In genomic region chr13:110230661-110231347, GRCh38 we compare ENCODE assay signal across 24 cellular contexts.
DNase-seq lines count a peak whose midpoint lies in the region; ATAC-seq and TF ChIP-seq lines count a peak whose summit lies in the region.
"Had no signal": no experiment of that assay in that cellular context is flagged by ENCODE, and none has a peak within 500 bp of the region (broad histone marks: within the 10 kb centered on the region; RNA-seq: fewer than 3 reads in every experiment).

No MANE protein-coding gene starts in this region.

- in situ Hi-C loops in KBM-7 (cut with MboI; ENCODE audit: low pct_unique_long_range_greater_than_20kb, low sequenced_read_pairs): no loop called here

- H3K4me3 Mint-ChIP-seq in activated CD8-positive, alpha-beta memory T cell treated with anti-CD3 and anti-CD28 coated beads, Interleukin-2, amount 10 ng/mL, durations not matched to agents 7 days and 5 days: no peak overlapping the region
- peak overlapping the region; percentile 24 for H3K4me3 Mint-ChIP-seq in endothelial cell (ENCODE audit: unreplicated experiment)
- H3K4me3 Mint-ChIP-seq in activated CD4-positive, alpha-beta memory T cell treated with anti-CD3 and anti-CD28 coated beads for 36 hours: no peak overlapping the region
- H3K4me3 Mint-ChIP-seq: activated B cell treated with CpG ODN at 0.5 μM for 24 hours; activated CD8-positive, alpha-beta T cell treated with anti-CD3 and anti-CD28 coated beads for 36 hours; stimulated activated memory B cell treated with anti-CD40 and anti-IgM and Interleukin-4, amounts not matched to agents 10 μg/mL and 1 μg/mL and 100 μg/mL, for 72 hours; T-helper 2 cell treated with Interferon-gamma antibody and Interleukin-4, amounts not matched to agents 5 μg/mL and 100 μg/mL, for 36 hours had no signal

- peak; percentile 21 for DNase-seq in activated CD8-positive, alpha-beta memory T cell treated with anti-CD3 and anti-CD28 coated beads, Interleukin-2, amount 10 ng/mL, durations not matched to agents 7 days and 5 days
- no peak for DNase-seq in activated CD8-positive, alpha-beta memory T cell treated with anti-CD3 and anti-CD28 coated beads for 24 hours
- no peak for DNase-seq in endothelial cell (ENCODE audit: low spot score)
- DNase-seq in trophoblast cell: peak; percentile 41 to 64
- no peak for DNase-seq in Peyer's patch
- DNase-seq in KBM-7: no peak
- no peak for DNase-seq in activated CD4-positive, alpha-beta memory T cell treated with anti-CD3 and anti-CD28 coated beads for 36 hours
- DNase-seq: activated B cell treated with CpG ODN at 0.5 μM for 24 hours; activated CD8-positive, alpha-beta T cell treated with anti-CD3 and anti-CD28 coated beads for 36 hours; activated gamma-delta T cell treated with Interleukin-2 at 50 U/mL for 16 hours; activated T-cell treated with anti-CD3 and anti-CD28 coated beads, Interleukin-2, amount 50 U/mL, for 1 hour; DMS79 treated with DMSO at 0.1 percent for 48 hours; left lung; midbrain; NCI-H1105; NCI-H2081; NK-92 treated with Interleukin-12 subunit alpha and Interleukin-12 subunit beta, amount 100 ng/mL, for 24 hours; stimulated activated CD4-positive, alpha-beta T cell treated with anti-CD3 and anti-CD28 coated beads, Interleukin-2, amount 100 ng/mL, for 24 hours; testis had no signal

- H3K9ac ChIP-seq in trophoblast cell (ENCODE audit: low read length): no peak overlapping the region

- no peaks in the 10 kb centered on the region for H3K79me2 ChIP-seq in trophoblast cell (ENCODE audit: control insufficient read depth, insufficient read depth, low read length, poor library complexity)

- H4K12ac ChIP-seq in trophoblast cell (ENCODE audit: low read depth, low read length): no peak overlapping the region

- TF ChIP-seq CTCF in endothelial cell (IDR thresholded peaks at IDR 0.05; ENCODE audit: unreplicated experiment) (no peak), Peyer's patch (IDR thresholded peaks at IDR 0.05) (no peak)

- no peak overlapping the region for H4K91ac ChIP-seq in trophoblast cell (ENCODE audit: low read depth, low read length)

- H3K14ac ChIP-seq in trophoblast cell (ENCODE audit: low read length): no peak overlapping the region

- no peak overlapping the region for H2AK5ac ChIP-seq in trophoblast cell (ENCODE audit: low read length)

- TF ChIP-seq POLR2A in Peyer's patch (IDR thresholded peaks at IDR 0.05): no peak

- H3K4me1 Mint-ChIP-seq in activated CD8-positive, alpha-beta memory T cell treated with anti-CD3 and anti-CD28 coated beads, Interleukin-2, amount 10 ng/mL, durations not matched to agents 7 days and 5 days: no peaks in the 10 kb centered on the region
- peaks cover 85% of the 10 kb centered on the region for H3K4me1 Mint-ChIP-seq in endothelial cell (ENCODE audit: unreplicated experiment)
- H3K4me1 Mint-ChIP-seq in activated CD4-positive, alpha-beta memory T cell treated with anti-CD3 and anti-CD28 coated beads for 36 hours (ENCODE audit: low read depth): no peaks in the 10 kb centered on the region
- H3K4me1 Mint-ChIP-seq: activated B cell treated with CpG ODN at 0.5 μM for 24 hours; stimulated activated memory B cell treated with anti-CD40 and anti-IgM and Interleukin-4, amounts not matched to agents 10 μg/mL and 1 μg/mL and 100 μg/mL, for 72 hours had no signal

- no peak overlapping the region for H2BK12ac ChIP-seq in trophoblast cell (ENCODE audit: low read length)

- H3K4me3 ChIP-seq in trophoblast cell (ENCODE audit: low read depth, low read length) (no peak overlapping the region), Peyer's patch (no peak overlapping the region)
- H3K4me3 ChIP-seq: GM12878, left lung, SK-N-MC, testis had no signal

- ATAC-seq in activated CD8-positive, alpha-beta memory T cell treated with anti-CD3 and anti-CD28 coated beads, Interleukin-2, amount 10 ng/mL, durations not matched to agents 7 days and 5 days: no peak
- ATAC-seq in HG03135 (IDR thresholded peaks at IDR 0.05; ENCODE audit: unreplicated experiment): no peak
- ATAC-seq: activated CD8-positive, alpha-beta T cell treated with anti-CD3 and anti-CD28 coated beads for 36 hours; GM12878; left lung; stimulated activated memory B cell treated with anti-CD40 and anti-IgM and Interleukin-4, amounts not matched to agents 10 μg/mL and 1 μg/mL and 100 μg/mL, for 72 hours had no signal

- H3K18ac ChIP-seq in trophoblast cell (ENCODE audit: low read length): no peak overlapping the region

- H3K27me3 Mint-ChIP-seq in activated CD8-positive, alpha-beta memory T cell treated with anti-CD3 and anti-CD28 coated beads, Interleukin-2, amount 10 ng/mL, durations not matched to agents 7 days and 5 days: peaks cover 11% of the 10 kb centered on the region
- H3K27me3 Mint-ChIP-seq in endothelial cell (ENCODE audit: unreplicated experiment): peaks cover 19% of the 10 kb centered on the region
- H3K27me3 Mint-ChIP-seq in activated CD4-positive, alpha-beta memory T cell treated with anti-CD3 and anti-CD28 coated beads for 36 hours: peaks cover 22% of the 10 kb centered on the region

- H3K4me2 ChIP-seq in trophoblast cell (ENCODE audit: low read length): no peak overlapping the region

- POLR2A ChIA-PET in activated CD4-positive, alpha-beta memory T cell treated with anti-CD3 and anti-CD28 coated beads for 36 hours (lab: Charles Lee): no interaction called here

- WGBS in trophoblast cell (ENCODE audit: extremely low coverage, insufficient coverage, insufficient read length): no CpG with 5 or more reads among the region's 18 CpGs

- H3K23ac ChIP-seq in trophoblast cell (ENCODE audit: low read length): no peak overlapping the region

- H2AFZ ChIP-seq in trophoblast cell (ENCODE audit: insufficient read depth, low read length, poor library complexity): no peak overlapping the region

- no peak overlapping the region for H3K4ac ChIP-seq in trophoblast cell (ENCODE audit: low read depth, low read length)

- CTCF ChIA-PET in activated CD8-positive, alpha-beta memory T cell treated with anti-CD3 and anti-CD28 coated beads, Interleukin-2, amount 10 ng/mL, durations not matched to agents 7 days and 5 days (lab: Charles Lee): no interaction called here
- CTCF ChIA-PET in activated CD4-positive, alpha-beta memory T cell treated with anti-CD3 and anti-CD28 coated beads for 36 hours (lab: Charles Lee): interaction anchor here (3.1 kb wide), 1 partner anchor 8 kb away, joined by 9 read pairs; no protein-coding TSS in a partner anchor

- no peak overlapping the region for H2BK5ac ChIP-seq in trophoblast cell (ENCODE audit: low read depth, low read length, poor library complexity)

- peaks cover 5 to 14% of the 10 kb centered on the region in 2 experiments for H3K4me1 ChIP-seq in trophoblast cell (ENCODE audit: control insufficient read depth in 1 of 2, insufficient read depth in 2 of 2, low read length in 2 of 2)
- H3K4me1 ChIP-seq in Peyer's patch: peaks cover 0 to 4% (median 0%) of the 10 kb centered on the region in 4 donors

- H3K9me3 ChIP-seq in trophoblast cell (ENCODE audit: insufficient read depth, low read depth, low read length) (no peaks in the 10 kb centered on the region), Peyer's patch (no peaks in the 10 kb centered on the region)
- H3K9me3 ChIP-seq: left lung, testis had no signal

- H3K27me3 ChIP-seq in trophoblast cell (ENCODE audit: insufficient read depth, low read length): no peaks in the 10 kb centered on the region
- H3K27me3 ChIP-seq in Peyer's patch: no peaks in the 10 kb centered on the region
- H3K27me3 ChIP-seq: left lung, testis had no signal

- H3K36me3 ChIP-seq in trophoblast cell (ENCODE audit: control insufficient read depth in 1 of 2, insufficient read depth in 2 of 2, low read length in 2 of 2) (peaks cover 5 to 7% of the 10 kb centered on the region in 2 experiments), Peyer's patch (no peaks in the 10 kb centered on the region)
- H3K36me3 ChIP-seq: left lung had no signal

- no peaks in the 10 kb centered on the region for H3K9me3 Mint-ChIP-seq in activated CD8-positive, alpha-beta memory T cell treated with anti-CD3 and anti-CD28 coated beads, Interleukin-2, amount 10 ng/mL, durations not matched to agents 7 days and 5 days (ENCODE audit: low read depth)
- no peaks in the 10 kb centered on the region for H3K9me3 Mint-ChIP-seq in endothelial cell (ENCODE audit: unreplicated experiment)
- H3K9me3 Mint-ChIP-seq in activated CD4-positive, alpha-beta memory T cell treated with anti-CD3 and anti-CD28 coated beads for 36 hours: no peaks in the 10 kb centered on the region
- H3K9me3 Mint-ChIP-seq: activated B cell treated with CpG ODN at 0.5 μM for 24 hours; activated CD8-positive, alpha-beta T cell treated with anti-CD3 and anti-CD28 coated beads for 36 hours; stimulated activated memory B cell treated with anti-CD40 and anti-IgM and Interleukin-4, amounts not matched to agents 10 μg/mL and 1 μg/mL and 100 μg/mL, for 72 hours; T-helper 2 cell treated with Interferon-gamma antibody and Interleukin-4, amounts not matched to agents 5 μg/mL and 100 μg/mL, for 36 hours had no signal

- intact Hi-C loops in activated CD4-positive, alpha-beta memory T cell treated with anti-CD3 and anti-CD28 coated beads for 36 hours (cut with micrococcal nuclease): no loop called here

- no peaks in the 10 kb centered on the region for H3K79me1 ChIP-seq in trophoblast cell (ENCODE audit: low read length)

- no peak overlapping the region for H2BK120ac ChIP-seq in trophoblast cell (ENCODE audit: insufficient read depth, low read length, poor library complexity)

- no peak overlapping the region for H4K8ac ChIP-seq in trophoblast cell (ENCODE audit: low read depth, low read length)

- H3K27ac ChIP-seq in trophoblast cell (ENCODE audit: low read depth, low read length) (no peak overlapping the region), Peyer's patch (peak overlapping the region in 1 of 4 donors; percentile 18)
- H3K27ac ChIP-seq: SK-N-MC, testis had no signal

- H3K36me3 Mint-ChIP-seq in activated CD8-positive, alpha-beta memory T cell treated with anti-CD3 and anti-CD28 coated beads, Interleukin-2, amount 10 ng/mL, durations not matched to agents 7 days and 5 days: no peaks in the 10 kb centered on the region
- peaks cover 58% of the 10 kb centered on the region for H3K36me3 Mint-ChIP-seq in endothelial cell (ENCODE audit: low read depth, unreplicated experiment)
- no peaks in the 10 kb centered on the region for H3K36me3 Mint-ChIP-seq in activated CD4-positive, alpha-beta memory T cell treated with anti-CD3 and anti-CD28 coated beads for 36 hours
- H3K36me3 Mint-ChIP-seq: stimulated activated memory B cell treated with anti-CD40 and anti-IgM and Interleukin-4, amounts not matched to agents 10 μg/mL and 1 μg/mL and 100 μg/mL, for 72 hours had no signal

- H3K27ac Mint-ChIP-seq in activated CD8-positive, alpha-beta memory T cell treated with anti-CD3 and anti-CD28 coated beads, Interleukin-2, amount 10 ng/mL, durations not matched to agents 7 days and 5 days: no peak overlapping the region
- H3K27ac Mint-ChIP-seq in endothelial cell (ENCODE audit: unreplicated experiment): peak overlapping the region; percentile 91
- H3K27ac Mint-ChIP-seq in activated CD4-positive, alpha-beta memory T cell treated with anti-CD3 and anti-CD28 coated beads for 36 hours: no peak overlapping the region
- H3K27ac Mint-ChIP-seq: activated B cell treated with CpG ODN at 0.5 μM for 24 hours; activated CD8-positive, alpha-beta T cell treated with anti-CD3 and anti-CD28 coated beads for 36 hours; stimulated activated memory B cell treated with anti-CD40 and anti-IgM and Interleukin-4, amounts not matched to agents 10 μg/mL and 1 μg/mL and 100 μg/mL, for 72 hours; T-helper 2 cell treated with Interferon-gamma antibody and Interleukin-4, amounts not matched to agents 5 μg/mL and 100 μg/mL, for 36 hours had no signal

Comparison
In these comparisons a context has a peak if more than half of its experiments do, and no peak if none do; other contexts are left out.
1. DNase-seq: peak in activated CD8-positive, alpha-beta memory T cell treated with anti-CD3 and anti-CD28 coated beads, Interleukin-2, amount 10 ng/mL, durations not matched to agents 7 days and 5 days (single experiment) and trophoblast cell (2 of 2); none in activated CD8-positive, alpha-beta memory T cell treated with anti-CD3 and anti-CD28 coated beads for 24 hours (single experiment), endothelial cell (single experiment), Peyer's patch (0 of 3), KBM-7 (single experiment) and activated CD4-positive, alpha-beta memory T cell treated with anti-CD3 and anti-CD28 coated beads for 36 hours (single experiment).